18 cellular contexts compared by ENCODE assay signal in the genomic region with DNA sequence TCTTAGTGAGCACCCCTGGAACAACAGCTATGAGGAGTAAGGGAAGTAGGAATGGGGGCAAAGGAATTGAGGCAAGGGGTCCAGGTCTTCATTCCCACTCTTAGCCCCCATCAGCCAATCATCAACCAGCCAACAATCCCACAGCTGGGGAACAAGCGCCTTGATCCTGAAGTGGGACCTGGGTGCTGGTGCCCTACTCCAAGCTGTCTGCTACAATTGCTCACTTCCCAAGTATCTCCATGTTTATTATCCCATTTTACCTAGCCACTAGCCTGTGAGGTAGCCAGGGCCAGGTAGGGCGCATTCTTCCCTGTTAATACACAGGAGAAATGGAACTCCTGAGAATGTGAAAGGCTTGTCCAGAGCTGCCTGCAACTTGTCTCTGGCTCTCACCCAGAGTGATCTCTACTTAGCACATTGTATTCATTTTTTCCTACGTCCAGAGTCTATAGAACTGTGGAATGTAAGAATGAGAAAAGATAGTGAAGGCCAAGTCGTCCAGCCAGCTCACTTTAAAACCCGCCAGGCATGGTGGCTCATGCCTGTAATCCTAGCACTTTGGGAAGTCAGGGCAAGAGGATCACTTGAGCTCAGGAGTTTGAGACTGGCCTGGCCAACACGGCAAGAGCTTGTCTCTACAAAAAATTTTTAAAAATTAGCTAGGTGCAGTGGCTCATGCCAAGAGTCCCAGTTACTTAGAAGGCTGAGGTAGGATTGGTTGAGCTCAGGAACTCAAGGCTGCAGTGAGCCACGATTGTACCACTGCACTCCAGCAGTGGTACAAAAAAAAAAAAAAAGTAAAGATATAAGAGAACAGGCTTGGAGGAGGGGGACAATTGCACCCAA. TPM values are rescaled to one million over a fixed set of nuclear protein-coding genes. Genes with fewer than 3 reads are reported as not detected.
DNase-seq lines count a peak whose midpoint lies in the region; ATAC-seq, FAIRE-seq and TF ChIP-seq lines count a peak whose summit lies in the region.
"Had no signal": no experiment of that assay in that cellular context is flagged by ENCODE, and none has a peak within 500 bp of the region (broad histone marks: within the 10 kb centered on the region; RNA-seq: fewer than 3 reads in every experiment).

No MANE protein-coding gene starts in this region.

- no peak overlapping the region for H3K9ac ChIP-seq in K562 (ENCODE audit: insufficient read depth in 1 of 2, low read depth in 2 of 2, low read length in 2 of 2)
- H3K9ac ChIP-seq: BLaER1 treated with 17β-estradiol and CSF1 and Interleukin-3, amounts not matched to agents 10 nM and 100 nM had no signal

- no peak for TF ChIP-seq EP300 in K562 (IDR thresholded peaks at IDR 0.05; ENCODE audit: low read length)

- ATAC-seq in Right ventricle myocardium inferior (peak; percentile 34), left cardiac atrium (no peak), K562 (no peak; the same call in 2 of the 3 replicates), foreskin keratinocyte (peak; percentile 26), HG02642 (IDR thresholded peaks at IDR 0.05; ENCODE audit: poor library complexity, unreplicated experiment) (no peak), gastrocnemius medialis (no peak)
- ATAC-seq: left lobe of liver had no signal

- POLR2A ChIA-PET in K562 (lab: Yijun Ruan, JAX): interaction anchor here (0.5 to 1.4 kb wide), 7 partner anchors 9 to 170 kb away, joined by 3 to 6 read pairs (median 3); a partner anchor contains a TSS

- in situ Hi-C loops in K562 (cut with MboI): no loop called here
- in situ Hi-C loops in gastrocnemius medialis (cut with MboI; ENCODE audit: low sequenced_read_pairs in 4 of 4): no loop called here

- H2AFZ ChIP-seq in K562 (ENCODE audit: low read depth, low read length): peak overlapping the region; percentile 34; the same call in 1 of the 2 replicates

- H3K36me3 ChIP-seq in K562 (ENCODE audit: control insufficient read depth, insufficient read depth, low read length) (no peaks in the 10 kb centered on the region), thymus (ENCODE audit: control insufficient read depth, insufficient read depth) (no peaks in the 10 kb centered on the region), gastrocnemius medialis (no peaks in the 10 kb centered on the region)
- H3K36me3 ChIP-seq: adrenal gland; BLaER1 treated with 17β-estradiol and CSF1 and Interleukin-3, amounts not matched to agents 10 nM and 100 nM; pancreas; thoracic aorta had no signal

- H3K4me1 ChIP-seq in K562 (replicated peaks in 1 of 2; ENCODE audit: control insufficient read depth in 2 of 2, insufficient read depth in 2 of 2, low read length in 2 of 2) (peaks cover 0 to 11% of the 10 kb centered on the region in 2 experiments; a peak in 3 of 5 replicates), foreskin keratinocyte (peaks cover 35% of the 10 kb centered on the region), thymus (ENCODE audit: control insufficient read depth, insufficient read depth, low read length) (peaks cover 8% of the 10 kb centered on the region), gastrocnemius medialis (no peaks in the 10 kb centered on the region)
- H3K4me1 ChIP-seq: pancreas had no signal

- WGBS in K562 (ENCODE audit: insufficient coverage, low coverage, missing lambda C conversion rate): 31% methylated on average over 7 of the region's 7 CpGs
- WGBS in thymus: 86% methylated on average over 7 of the region's 7 CpGs

- H3K27ac ChIP-seq in K562 (ENCODE audit: extremely low read depth, low read depth, low read length): no peak overlapping the region
- H3K27ac ChIP-seq in foreskin keratinocyte: peak overlapping the region; percentile 16
- peak overlapping the region; percentile 65 for H3K27ac ChIP-seq in thymus (ENCODE audit: low read depth)
- H3K27ac ChIP-seq in gastrocnemius medialis: no peak overlapping the region
- H3K27ac ChIP-seq: adrenal gland, pancreas, thoracic aorta had no signal

- intact Hi-C loops in Right ventricle myocardium inferior (cut with DNase I): no loop called here
- intact Hi-C loops in left cardiac atrium (cut with DNase I): no loop called here
- intact Hi-C loops in K562 (cut with micrococcal nuclease): no loop called here
- intact Hi-C loops in gastrocnemius medialis (cut with DNase I; ENCODE audit: low total_unique reads): no loop called here

- DNase-seq in Right ventricle myocardium inferior (ENCODE audit: missing footprints) (no peak), left cardiac atrium (no peak), K562 (ENCODE audit: extremely low read depth in 1 of 4, low spot score in 3 of 4) (no peak), foreskin keratinocyte (peak; percentile 90 to 96), gastrocnemius medialis (no peak), SHP77 treated with DMSO at 0.1 percent for 48 hours (lab: John Stamatoyannopoulos, UW) (no peak)
- DNase-seq: activated CD4-positive, CD25-positive, alpha-beta regulatory T cell treated with anti-CD3 and anti-CD28 coated beads, Interleukin-2, amount 50 U/mL, for 72 hours; adrenal gland; erythroblast; NCI-H1092; NCI-H510A treated with DMSO at 0.1 percent for 48 hours; pancreas had no signal

- H3K79me2 ChIP-seq in K562 (ENCODE audit: control insufficient read depth, insufficient read depth, low read length): no peaks in the 10 kb centered on the region

- H3K27me3 ChIP-seq in K562 (ENCODE audit: control insufficient read depth in 2 of 2, insufficient read depth in 2 of 2, low read length in 2 of 2): no peaks in the 10 kb centered on the region
- no peaks in the 10 kb centered on the region for H3K27me3 ChIP-seq in foreskin keratinocyte
- H3K27me3 ChIP-seq in thymus (ENCODE audit: control insufficient read depth, insufficient read depth): no peaks in the 10 kb centered on the region
- H3K27me3 ChIP-seq in gastrocnemius medialis: no peaks in the 10 kb centered on the region
- H3K27me3 ChIP-seq: adrenal gland; BLaER1 treated with 17β-estradiol and CSF1 and Interleukin-3, amounts not matched to agents 10 nM and 100 nM; pancreas had no signal

- H3K4me3 ChIP-seq in K562: no peak overlapping the region
- no peak overlapping the region for H3K4me3 ChIP-seq in thymus (ENCODE audit: low read length)
- no peak overlapping the region for H3K4me3 ChIP-seq in gastrocnemius medialis
- H3K4me3 ChIP-seq: adrenal gland; BLaER1 treated with 17β-estradiol and CSF1 and Interleukin-3, amounts not matched to agents 10 nM and 100 nM; pancreas; thoracic aorta had no signal

- no peaks in the 10 kb centered on the region for H3K9me1 ChIP-seq in K562 (ENCODE audit: control insufficient read depth, insufficient read depth, low read length)

- TF ChIP-seq CTCF in K562 (IDR thresholded peaks at IDR 0.05 in 2 of 3, conservative IDR thresholded peaks at IDR 0.05 in 1 of 3; ENCODE audit: insufficient read depth in 2 of 3, low read depth in 1 of 3, low read length in 3 of 3) (no peak), foreskin keratinocyte (conservative IDR thresholded peaks at IDR 0.05) (no peak), gastrocnemius medialis (IDR thresholded peaks at IDR 0.05 in 4 of 5, conservative IDR thresholded peaks at IDR 0.05 in 1 of 5) (no peak)

- no peaks in the 10 kb centered on the region for H4K20me1 ChIP-seq in K562 (replicated peaks; ENCODE audit: control insufficient read depth, insufficient read depth, low read length)
- H4K20me1 ChIP-seq: BLaER1 treated with 17β-estradiol and CSF1 and Interleukin-3, amounts not matched to agents 10 nM and 100 nM had no signal

- CTCF ChIA-PET in K562 (lab: Yijun Ruan, JAX; ENCODE audit: low intra/inter-chr PET ratio): no interaction called here

- no peak for FAIRE-seq in K562 (lab: Jason Lieb, UNC)
- FAIRE-seq: pancreas had no signal

- H3K4me2 ChIP-seq in K562 (ENCODE audit: insufficient read depth, low read length): no peak overlapping the region

- TF ChIP-seq POLR2A in K562 (conservative IDR thresholded peaks at IDR 0.05): no peak
- no peak for TF ChIP-seq POLR2A in gastrocnemius medialis (IDR thresholded peaks at IDR 0.05)

- BruUV-seq in K562 (replicated peaks; lab: Mats Ljungman, UMichigan): no TSS peak

- H3K9me3 ChIP-seq in K562 (replicated peaks; ENCODE audit: control insufficient read depth, insufficient read depth, low read depth, low read length): no peaks in the 10 kb centered on the region
- no peaks in the 10 kb centered on the region for H3K9me3 ChIP-seq in thymus (ENCODE audit: control insufficient read depth)
- H3K9me3 ChIP-seq in gastrocnemius medialis: no peaks in the 10 kb centered on the region
- H3K9me3 ChIP-seq: adrenal gland; BLaER1 treated with 17β-estradiol and CSF1 and Interleukin-3, amounts not matched to agents 10 nM and 100 nM; pancreas; thoracic aorta had no signal

- no peak for TF ChIP-seq RAD21 in K562 (CRISPR knock-in tag; conservative IDR thresholded peaks at IDR 0.05 in 1 of 2, IDR thresholded peaks at IDR 0.05 in 1 of 2)

RNA-seq across cellular contexts. Expression of a gene that starts 6.2 kb away (rescaled TPM):
- total RNA-seq in Right ventricle myocardium inferior (7.9 TPM), left cardiac atrium (10 to 100 TPM; 14.8 to 15.2 TPM), K562 (2014; rRNA removed) (1.5 and 2.1 TPM in 2 replicates), K562 (2014; rRNA removed; fragmentation: Illumina TruSeq; extraction: Trizol) (7.3 TPM in 2 replicates), K562 (2015; rRNA removed; fragmentation: Illumina TruSeq; extraction: Trizol) (2.8 and 4.9 TPM in 2 replicates), K562 (2021) (5.0 and 7.5 TPM in 2 replicates), foreskin keratinocyte (5.8 and 9.2 TPM in 2 replicates), gastrocnemius medialis (10 to 100 TPM in 3 of 4 donors, 1 to 10 TPM in 1; 5.1 to 21.7 (median 13.3) TPM)
- total RNA-seq in K562 (2011; cell fraction: chromatin; rRNA removed; ENCODE audit: low replicate concordance): 2.3 and 4.5 TPM in 2 replicates
- total RNA-seq in K562 (2011; cell fraction: nucleolus; rRNA removed): 0.79 and 1.3 TPM in 2 replicates
- total RNA-seq in K562 (2011; cell fraction: nucleoplasm; rRNA removed): 3.1 and 3.3 TPM in 2 replicates
- polyA plus RNA-seq in K562 (2011; rRNA removed) (5.4 and 8.7 TPM in 2 replicates), K562 (2014; fragmentation: Illumina TruSeq; extraction: Trizol) (8.4 and 8.7 TPM in 2 replicates), K562 (2014; fragmentation: Nextera tagmentation; extraction: Ambion mirVana) (10 to 100 TPM in 1 of 2 experiments, 1 to 10 TPM in 1; 7.7 to 13.3 TPM), K562 (2014; rRNA removed) (6.2 and 10.9 TPM in 2 replicates), foreskin keratinocyte (7.6 and 10.1 TPM in 2 replicates), thymus (4.3 TPM)
- 2.0 and 4.2 TPM in 2 replicates for polyA plus RNA-seq in K562 (2011; cell fraction: cytosol; rRNA removed)
- polyA plus RNA-seq in K562 (2011; cell fraction: nucleus; rRNA removed): 1.1 and 1.4 TPM in 2 replicates
- polyA plus RNA-seq in K562 (2012): 5.5 and 6.8 TPM in 2 replicates
- 2.5 and 5.2 TPM in 2 replicates for polyA minus RNA-seq in K562 (2011; rRNA and poly(A)+ RNA removed)
- polyA minus RNA-seq in K562 (2011; cell fraction: cytosol; rRNA and poly(A)+ RNA removed): 1.8 and 2.4 TPM in 2 replicates
- polyA minus RNA-seq in K562 (2011; cell fraction: nucleus; rRNA and poly(A)+ RNA removed): 0.40 and 0.89 TPM in 2 replicates

RNA-seq across cellular contexts. Expression of a gene that starts 17.0 kb away (rescaled TPM):
- 21.4 TPM for total RNA-seq in Right ventricle myocardium inferior
- total RNA-seq in left cardiac atrium: 10 to 100 TPM; 21.6 to 49.8 TPM
- total RNA-seq in K562 (2011; cell fraction: chromatin; rRNA removed; ENCODE audit: low replicate concordance): not detected in 2 replicates
- not detected in 2 replicates for total RNA-seq in K562 (2011; cell fraction: nucleolus; rRNA removed)
- not detected in 2 replicates for total RNA-seq in K562 (2011; cell fraction: nucleoplasm; rRNA removed)
- not detected in 2 replicates for total RNA-seq in K562 (2014; rRNA removed)
- total RNA-seq in K562 (2014; rRNA removed; fragmentation: Illumina TruSeq; extraction: Trizol): not detected in 2 replicates
- total RNA-seq in K562 (2015; rRNA removed; fragmentation: Illumina TruSeq; extraction: Trizol): not detected in 2 replicates
- not detected in 2 replicates for total RNA-seq in K562 (2021)
- 0.07 and 0.10 TPM in 2 replicates for polyA plus RNA-seq in K562 (2011; rRNA removed)
- polyA plus RNA-seq in K562 (2011; cell fraction: cytosol; rRNA removed): 0.16 and 0.22 TPM in 2 replicates
- polyA plus RNA-seq in K562 (2011; cell fraction: nucleus; rRNA removed): 0.26 TPM in 1 of 2 replicates, not detected in the other
- 0.12 and 0.19 TPM in 2 replicates for polyA plus RNA-seq in K562 (2012)
- polyA plus RNA-seq in K562 (2014; fragmentation: Illumina TruSeq; extraction: Trizol): not detected in 2 replicates
- polyA plus RNA-seq in K562 (2014; fragmentation: Nextera tagmentation; extraction: Ambion mirVana): under 1 TPM; 0.13 to 0.25 TPM
- polyA plus RNA-seq in K562 (2014; rRNA removed): not detected in 2 replicates
- polyA minus RNA-seq in K562 (2011; rRNA and poly(A)+ RNA removed): not detected in 2 replicates
- polyA minus RNA-seq in K562 (2011; cell fraction: cytosol; rRNA and poly(A)+ RNA removed): not detected in 2 replicates
- polyA minus RNA-seq in K562 (2011; cell fraction: nucleus; rRNA and poly(A)+ RNA removed): not detected in 2 replicates
- total RNA-seq in foreskin keratinocyte: not detected in 2 replicates
- not detected in 2 replicates for polyA plus RNA-seq in foreskin keratinocyte
- 12.2 TPM for polyA plus RNA-seq in thymus
- total RNA-seq in gastrocnemius medialis: 1 to 10 TPM; 5.4 to 8.9 (median 6.9) TPM
- total RNA-seq: SK-MEL-5 had no signal

RNA-seq across cellular contexts. Expression of a gene that starts 25.3 kb away (rescaled TPM):
- total RNA-seq in Right ventricle myocardium inferior (not detected), left cardiac atrium (not detected), K562 (2014; rRNA removed) (not detected in 2 replicates), K562 (2014; rRNA removed; fragmentation: Illumina TruSeq; extraction: Trizol) (not detected in 2 replicates), K562 (2015; rRNA removed; fragmentation: Illumina TruSeq; extraction: Trizol) (not detected in 2 replicates), K562 (2021) (not detected in 2 replicates), foreskin keratinocyte (not detected in 2 replicates), gastrocnemius medialis (not detected)
- total RNA-seq in K562 (2011; cell fraction: chromatin; rRNA removed; ENCODE audit: low replicate concordance): not detected in 2 replicates
- not detected in 2 replicates for total RNA-seq in K562 (2011; cell fraction: nucleolus; rRNA removed)
- total RNA-seq in K562 (2011; cell fraction: nucleoplasm; rRNA removed): not detected in 2 replicates
- polyA plus RNA-seq in K562 (2011; rRNA removed) (not detected in 2 replicates), K562 (2014; fragmentation: Illumina TruSeq; extraction: Trizol) (not detected in 2 replicates), K562 (2014; fragmentation: Nextera tagmentation; extraction: Ambion mirVana) (not detected), K562 (2014; rRNA removed) (not detected in 2 replicates), foreskin keratinocyte (not detected in 2 replicates), thymus (0.05 TPM)
- not detected in 2 replicates for polyA plus RNA-seq in K562 (2011; cell fraction: cytosol; rRNA removed)
- polyA plus RNA-seq in K562 (2011; cell fraction: nucleus; rRNA removed): not detected in 2 replicates
- 0.04 TPM in 1 of 2 replicates, not detected in the other for polyA plus RNA-seq in K562 (2012)
- not detected in 2 replicates for polyA minus RNA-seq in K562 (2011; rRNA and poly(A)+ RNA removed)
- not detected in 2 replicates for polyA minus RNA-seq in K562 (2011; cell fraction: cytosol; rRNA and poly(A)+ RNA removed)
- not detected in 2 replicates for polyA minus RNA-seq in K562 (2011; cell fraction: nucleus; rRNA and poly(A)+ RNA removed)
- total RNA-seq: adrenal gland, left lobe of liver, pancreas, SK-MEL-5, thoracic aorta had no signal
- polyA plus RNA-seq: adrenal gland, pancreas had no signal

RNA-seq across cellular contexts. Expression of a gene that starts 37.0 kb away (rescaled TPM):
- 47.2 TPM for total RNA-seq in Right ventricle myocardium inferior
- total RNA-seq in left cardiac atrium: 10 to 100 TPM; 84.4 to 92.0 TPM
- total RNA-seq in K562 (2011; cell fraction: chromatin; rRNA removed; ENCODE audit: low replicate concordance): 37.8 and 111 TPM in 2 replicates
- 91.5 and 121 TPM in 2 replicates for total RNA-seq in K562 (2011; cell fraction: nucleolus; rRNA removed)
- total RNA-seq in K562 (2011; cell fraction: nucleoplasm; rRNA removed): 66.2 and 70.2 TPM in 2 replicates
- total RNA-seq in K562 (2014; rRNA removed): 59.9 and 71.9 TPM in 2 replicates
- total RNA-seq in K562 (2014; rRNA removed; fragmentation: Illumina TruSeq; extraction: Trizol): 20.1 and 24.9 TPM in 2 replicates
- 44.7 and 44.8 TPM in 2 replicates for total RNA-seq in K562 (2015; rRNA removed; fragmentation: Illumina TruSeq; extraction: Trizol)
- 64.2 and 69.1 TPM in 2 replicates for total RNA-seq in K562 (2021)
- 31.0 and 58.9 TPM in 2 replicates for polyA plus RNA-seq in K562 (2011; rRNA removed)
- polyA plus RNA-seq in K562 (2011; cell fraction: cytosol; rRNA removed): 54.5 and 93.0 TPM in 2 replicates
- 188 and 261 TPM in 2 replicates for polyA plus RNA-seq in K562 (2011; cell fraction: nucleus; rRNA removed)
- polyA plus RNA-seq in K562 (2012): 110 and 213 TPM in 2 replicates
- polyA plus RNA-seq in K562 (2014; fragmentation: Illumina TruSeq; extraction: Trizol): 64.7 and 74.0 TPM in 2 replicates
- 10 to 100 TPM; 20.8 to 23.3 TPM for polyA plus RNA-seq in K562 (2014; fragmentation: Nextera tagmentation; extraction: Ambion mirVana)
- polyA plus RNA-seq in K562 (2014; rRNA removed): 61.4 and 66.1 TPM in 2 replicates
- 19.9 and 21.4 TPM in 2 replicates for polyA minus RNA-seq in K562 (2011; rRNA and poly(A)+ RNA removed)
- polyA minus RNA-seq in K562 (2011; cell fraction: cytosol; rRNA and poly(A)+ RNA removed): 54.2 and 55.1 TPM in 2 replicates
- 36.5 and 43.1 TPM in 2 replicates for polyA minus RNA-seq in K562 (2011; cell fraction: nucleus; rRNA and poly(A)+ RNA removed)
- 27.2 and 27.4 TPM in 2 replicates for total RNA-seq in foreskin keratinocyte
- polyA plus RNA-seq in foreskin keratinocyte: 32.6 and 33.2 TPM in 2 replicates
- 58.3 TPM for polyA plus RNA-seq in thymus
- 10 to 100 TPM; 10.1 to 12.5 (median 10.9) TPM for total RNA-seq in gastrocnemius medialis

RNA-seq across cellular contexts. Expression of a gene that starts 41.7 kb away (rescaled TPM):
- total RNA-seq in Right ventricle myocardium inferior (17.2 TPM), left cardiac atrium (1 to 10 TPM; 8.8 to 9.0 TPM), K562 (2014; rRNA removed) (10.7 and 12.6 TPM in 2 replicates), K562 (2014; rRNA removed; fragmentation: Illumina TruSeq; extraction: Trizol) (9.3 and 9.6 TPM in 2 replicates), K562 (2015; rRNA removed; fragmentation: Illumina TruSeq; extraction: Trizol) (5.8 and 7.2 TPM in 2 replicates), K562 (2021) (6.0 and 8.0 TPM in 2 replicates), foreskin keratinocyte (2.8 and 3.8 TPM in 2 replicates), gastrocnemius medialis (10 to 100 TPM in 3 of 4 donors, 1 to 10 TPM in 1; 6.8 to 24.1 (median 12.5) TPM)
- total RNA-seq in K562 (2011; cell fraction: chromatin; rRNA removed; ENCODE audit: low replicate concordance): 13.3 and 27.5 TPM in 2 replicates
- total RNA-seq in K562 (2011; cell fraction: nucleolus; rRNA removed): 19.8 and 20.0 TPM in 2 replicates
- 14.7 and 17.5 TPM in 2 replicates for total RNA-seq in K562 (2011; cell fraction: nucleoplasm; rRNA removed)
- polyA plus RNA-seq in K562 (2011; rRNA removed) (4.9 and 7.4 TPM in 2 replicates), K562 (2014; fragmentation: Illumina TruSeq; extraction: Trizol) (10.2 and 10.4 TPM in 2 replicates), K562 (2014; fragmentation: Nextera tagmentation; extraction: Ambion mirVana) (1 to 10 TPM; 4.1 to 4.6 TPM), K562 (2014; rRNA removed) (9.9 and 14.4 TPM in 2 replicates), foreskin keratinocyte (5.3 and 5.7 TPM in 2 replicates), thymus (6.6 TPM)
- 1.4 and 1.9 TPM in 2 replicates for polyA plus RNA-seq in K562 (2011; cell fraction: cytosol; rRNA removed)
- polyA plus RNA-seq in K562 (2011; cell fraction: nucleus; rRNA removed): 5.4 and 7.1 TPM in 2 replicates
- polyA plus RNA-seq in K562 (2012): 10.1 and 11.8 TPM in 2 replicates
- polyA minus RNA-seq in K562 (2011; rRNA and poly(A)+ RNA removed): 4.3 and 5.1 TPM in 2 replicates
- 1.4 TPM in 1 of 2 replicates, not detected in the other for polyA minus RNA-seq in K562 (2011; cell fraction: cytosol; rRNA and poly(A)+ RNA removed)
- polyA minus RNA-seq in K562 (2011; cell fraction: nucleus; rRNA and poly(A)+ RNA removed): 2.8 and 4.1 TPM in 2 replicates

Comparison
In these comparisons a context has a peak if more than half of its experiments do, and no peak if none do; other contexts are left out.
1. ATAC-seq: peak in Right ventricle myocardium inferior (single experiment) and foreskin keratinocyte (single experiment); none in left cardiac atrium (0 of 2), K562 (single experiment), HG02642 (single experiment) and gastrocnemius medialis (0 of 2).
2. DNase-seq: peak in foreskin keratinocyte (2 of 2); none in Right ventricle myocardium inferior (single experiment), left cardiac atrium (single experiment), K562 (0 of 4), gastrocnemius medialis (0 of 2) and SHP77 treated with DMSO at 0.1 percent for 48 hours (single experiment).
3. H3K27ac ChIP-seq: peak in foreskin keratinocyte (single experiment) and thymus (single experiment); none in K562 (single experiment) and gastrocnemius medialis (0 of 4).